8 cellular contexts compared by ENCODE assay signal in genomic region chr14:64823305-64823985, GRCh38. TPM values are rescaled to one million over a fixed set of nuclear protein-coding genes. Genes with fewer than 3 reads are reported as not detected.
DNase-seq lines count a peak whose midpoint lies in the region; ATAC-seq and TF ChIP-seq lines count a peak whose summit lies in the region.

No MANE protein-coding gene starts in this region.

- POLR2A ChIA-PET in AG04449 (lab: Yijun Ruan, JAX): interaction anchor here (0.5 to 1.0 kb wide), 4 partner anchors 69 to 178 kb away, joined by 3 to 5 read pairs (median 3); partner anchors contain the start of gene FNTB

- TF ChIP-seq CTCF in AG04449 (IDR thresholded peaks at IDR 0.05; ENCODE audit: insufficient read depth, low read length, missing control alignments) (peak; percentile 96), transverse colon (IDR thresholded peaks at IDR 0.05) (peak; percentile 75 to 85 (median 83))

- H3K9me3 ChIP-seq in transverse colon: no peaks in the 10 kb centered on the region

- ATAC-seq in GM18868 (IDR thresholded peaks at IDR 0.05; ENCODE audit: unreplicated experiment): peak; percentile 86

- DNase-seq in AG04449 (ENCODE audit: low read depth, low spot score) (no peak), LoVo (ENCODE audit: low spot score) (peak; percentile 76), SK-N-DZ (ENCODE audit: low spot score) (peak; percentile 73), germinal center (ENCODE audit: low spot score) (peak; percentile 78), pons (ENCODE audit: low spot score) (peak; percentile 60), transverse colon (peak; percentile 78)
- DNase-seq in activated gamma-delta T cell treated with anti-CD3 and anti-CD28 coated beads, Interleukin-2, amount 50 U/mL, for 16 hours (ENCODE audit: low read depth): peak; percentile 45

- CTCF ChIA-PET in AG04449 (lab: Yijun Ruan, JAX): interaction anchor here (0.6 to 18.8 kb wide), 38 partner anchors 8 to 186 kb away, joined by 3 to 419 read pairs (median 6); partner anchors contain the start of genes FNTB and SPTB

- intact Hi-C loops in transverse colon (cut with DNase I; ENCODE audit: low total_unique reads): loop anchor here (2.0 kb wide), 1 partner anchor 283 kb away; the partner anchor contains the start of gene HSPA2

- in situ Hi-C loops in transverse colon (cut with MboI; ENCODE audit: low pct_ligation_motif_present in 1 of 4, low pct_unique_long_range_greater_than_20kb in 1 of 4, low sequenced_read_pairs in 3 of 4): loop anchor here in 2 of 4 donors (10.0 kb wide), 2 partner anchors 71 to 161 kb away; partner anchors contain the start of gene FNTB (in 2 of the 2)

- peaks cover 3 to 4% (median 4%) of the 10 kb centered on the region in 4 donors for H3K4me1 ChIP-seq in transverse colon

- TF ChIP-seq EP300 in transverse colon (IDR thresholded peaks at IDR 0.05; ENCODE audit: low read depth): no peak

- no peak for TF ChIP-seq POLR2A in transverse colon (IDR thresholded peaks at IDR 0.05)

- 26% methylated on average over 20 of the region's 20 CpGs; no CpG with 5 or more reads in 1 of the 2 donors for WGBS in transverse colon (ENCODE audit: low coverage in 1 of 2), 2 donors

- no peak overlapping the region for H3K4me3 ChIP-seq in AG04449 (ENCODE audit: low read depth, low read length)
- no peak overlapping the region for H3K4me3 ChIP-seq in transverse colon

- H3K27me3 ChIP-seq in transverse colon: no peaks in the 10 kb centered on the region

- H3K27ac ChIP-seq in transverse colon: no peak overlapping the region

- H3K36me3 ChIP-seq in transverse colon: no peaks in the 10 kb centered on the region

RNA-seq across cellular contexts. Expression of gene SPTB, which starts 56.3 kb away (rescaled TPM):
- 0.57 and 4.5 TPM in 2 replicates for polyA plus RNA-seq in SK-N-DZ (2014; cell fraction: cytosol; rRNA removed)
- 0.20 and 0.31 TPM in 2 replicates for polyA plus RNA-seq in SK-N-DZ (2014; cell fraction: nucleus; rRNA removed)
- under 1 TPM; 0.20 to 0.96 (median 0.58) TPM for total RNA-seq in transverse colon
